Comparison of ENCODE assay signal across 22 cellular contexts in genomic region chr21:38531610-38532009, GRCh38. TPM values are rescaled to one million over a fixed set of nuclear protein-coding genes. Genes with fewer than 3 reads are reported as not detected.
A peak's percentile ranks its signal among the peaks of the same experiment; 100 is the strongest.
DNase-seq lines count a peak whose midpoint lies in the region; ATAC-seq and TF ChIP-seq lines count a peak whose summit lies in the region.
"Had no signal": no experiment of that assay in that cellular context is flagged by ENCODE, and none has a peak within 500 bp of the region (broad histone marks: within the 10 kb centered on the region; RNA-seq: fewer than 3 reads in every experiment).

No MANE protein-coding gene starts in this region.

- no peak overlapping the region for H2BK12ac ChIP-seq in neuronal stem cell (ENCODE audit: low read length)

- no peak for TF ChIP-seq CTCF in A673 (conservative IDR thresholded peaks at IDR 0.05; ENCODE audit: low read depth, low read length)
- no peak for TF ChIP-seq CTCF in GM23338 (conservative IDR thresholded peaks at IDR 0.05; ENCODE audit: low read depth in 2 of 2)
- no peak for TF ChIP-seq CTCF in epithelial cell of esophagus (IDR thresholded peaks at IDR 0.05; ENCODE audit: insufficient read depth, low read depth, low read length, missing control alignments)
- no peak for TF ChIP-seq CTCF in neural progenitor cell (IDR thresholded peaks at IDR 0.05)

- ATAC-seq in GM23338 (no peak), GM18519 (IDR thresholded peaks at IDR 0.05; ENCODE audit: low FRiP score, unreplicated experiment) (no peak)
- ATAC-seq: natural killer cell treated with Interleukin-12 subunit alpha and Interleukin-12 subunit beta and Interleukin-15 and Interleukin-18, amount 100 ng/mL, for 72 hours had no signal

- 0 out of 2 replicates have a peak, but pooled peaks cover 3% of the 10 kb centered on the region for H3K9me2 ChIP-seq in GM23338 (ENCODE audit: insufficient read depth)

- H3K9ac ChIP-seq in neural progenitor cell (no peak overlapping the region), neuronal stem cell (ENCODE audit: low read depth, low read length, poor library complexity) (no peak overlapping the region)

- no peak overlapping the region for H2BK120ac ChIP-seq in neuronal stem cell (ENCODE audit: low read depth, low read length)

- BruUV-seq in A673 (replicated peaks; lab: Mats Ljungman, UMichigan) = no TSS peak

- intact Hi-C loops in A673 (cut with micrococcal nuclease; ENCODE audit: unreplicated experiment) = no loop called here

- H3K79me1 ChIP-seq in neuronal stem cell (ENCODE audit: low read depth, low read length) = no peaks in the 10 kb centered on the region

- H3K18ac ChIP-seq in neuronal stem cell (ENCODE audit: low read length) = no peak overlapping the region

- H3K4me1 Mint-ChIP-seq in GM23338 (peaks cover 20% of the 10 kb centered on the region), neural progenitor cell (peaks cover 18% of the 10 kb centered on the region)

- H3F3A ChIP-seq in GM23338 (replicated peaks; ENCODE audit: low read depth) (no peaks in the 10 kb centered on the region), neural progenitor cell (ENCODE audit: low read depth) (no peaks in the 10 kb centered on the region)

- WGBS in neuronal stem cell (ENCODE audit: extremely low coverage in 2 of 2, insufficient read length in 2 of 2, insufficient replicate concordance in 1 of 2), 2 donors = no CpG with 5 or more reads among the region's 5 CpGs

- no peak overlapping the region for H4K91ac ChIP-seq in neuronal stem cell (ENCODE audit: low read depth, low read length, poor library complexity)

- H4K20me1 ChIP-seq in GM23338 (replicated peaks; ENCODE audit: insufficient read depth) (no peaks in the 10 kb centered on the region; the same call in 1 of the 2 replicates), neural progenitor cell (ENCODE audit: low read depth) (no peaks in the 10 kb centered on the region)

- no peaks in the 10 kb centered on the region for H3K36me3 Mint-ChIP-seq in GM23338 (ENCODE audit: low read depth)
- no peaks in the 10 kb centered on the region for H3K36me3 Mint-ChIP-seq in neural progenitor cell
- H3K36me3 Mint-ChIP-seq: natural killer cell treated with Interleukin-12 subunit alpha and Interleukin-12 subunit beta and Interleukin-15 and Interleukin-18, amount 100 ng/mL, for 72 hours had no signal

- no peak overlapping the region for H2BK5ac ChIP-seq in neuronal stem cell (ENCODE audit: low read length)

- H3K27ac Mint-ChIP-seq in GM23338 (peak overlapping the region; percentile 20; the same call in 1 of the 2 replicates), neural progenitor cell (peak overlapping the region; percentile 24)
- H3K27ac Mint-ChIP-seq: activated naive CD4-positive, alpha-beta T cell treated with anti-CD3 and anti-CD28 coated beads for 36 hours; activated T-cell treated with anti-CD3 and anti-CD28 coated beads, Interleukin-2, amount 50 U/mL, for 24 hours; natural killer cell treated with Interleukin-12 subunit alpha and Interleukin-12 subunit beta and Interleukin-15 and Interleukin-18, amount 100 ng/mL, for 72 hours; stimulated activated naive CD8-positive, alpha-beta T cell treated with anti-CD3 and anti-CD28 coated beads, Interleukin-15, Interleukin-2, amounts not matched to agents 100 ng/mL and 50 ng/mL, for 24 hours had no signal

- H3K9me3 Mint-ChIP-seq in GM23338 (no peaks in the 10 kb centered on the region), neural progenitor cell (peaks cover 3% of the 10 kb centered on the region)
- H3K9me3 Mint-ChIP-seq: activated naive CD4-positive, alpha-beta T cell treated with anti-CD3 and anti-CD28 coated beads for 36 hours; activated T-cell treated with anti-CD3 and anti-CD28 coated beads, Interleukin-2, amount 50 U/mL, for 24 hours; natural killer cell treated with Interleukin-12 subunit alpha and Interleukin-12 subunit beta and Interleukin-15 and Interleukin-18, amount 100 ng/mL, for 72 hours; stimulated activated naive CD8-positive, alpha-beta T cell treated with anti-CD3 and anti-CD28 coated beads, Interleukin-15, Interleukin-2, amounts not matched to agents 100 ng/mL and 50 ng/mL, for 24 hours had no signal

- H3K4me1 ChIP-seq in A673 (ENCODE audit: insufficient read depth, low read length, poor library complexity, severe bottlenecking) (no peaks in the 10 kb centered on the region), GM23338 (ENCODE audit: insufficient read depth) (peaks cover 14% of the 10 kb centered on the region; the same call in 1 of the 2 replicates), neural progenitor cell (no peaks in the 10 kb centered on the region), neuronal stem cell (ENCODE audit: control insufficient read depth in 2 of 2, insufficient read depth in 1 of 2, low read depth in 1 of 2, low read length in 2 of 2) (no peaks in the 10 kb centered on the region)
- H3K4me1 ChIP-seq: prostate gland had no signal

- POLR2A ChIA-PET in A673 (lab: Charles Lee; ENCODE audit: low non-redundant PET) = no interaction called here

- no peak overlapping the region for H2BK15ac ChIP-seq in neuronal stem cell (ENCODE audit: low read length)

- no peak overlapping the region for H4K8ac ChIP-seq in neuronal stem cell (ENCODE audit: low read depth, low read length)

- no peak overlapping the region for H2AK5ac ChIP-seq in neuronal stem cell (ENCODE audit: low read depth, low read length)

- no peaks in the 10 kb centered on the region for H3K9me3 ChIP-seq in A673 (ENCODE audit: low read depth, low read length, poor library complexity, severe bottlenecking)
- no peaks in the 10 kb centered on the region for H3K9me3 ChIP-seq in neural progenitor cell (ENCODE audit: low read depth)
- H3K9me3 ChIP-seq in neuronal stem cell (replicated peaks in 1 of 2; ENCODE audit: control insufficient read depth in 2 of 2, insufficient read depth in 1 of 2, low read depth in 1 of 2, low read length in 2 of 2) = no peaks in the 10 kb centered on the region
- H3K9me3 ChIP-seq: prostate gland, upper lobe of left lung had no signal

- H3K23ac ChIP-seq in neuronal stem cell (ENCODE audit: low read depth, low read length, poor library complexity) = no peak overlapping the region

- CTCF ChIA-PET in A673 (lab: Charles Lee) = no interaction called here

- no peak overlapping the region for H3K4ac ChIP-seq in neuronal stem cell (ENCODE audit: low read length)

- H3K4me3 ChIP-seq in A673 (ENCODE audit: low read depth, low read length, poor library complexity, severe bottlenecking) = no peak overlapping the region
- no peak overlapping the region for H3K4me3 ChIP-seq in GM23338
- no peak overlapping the region for H3K4me3 ChIP-seq in epithelial cell of esophagus (ENCODE audit: low read length)
- no peak overlapping the region for H3K4me3 ChIP-seq in neural progenitor cell
- H3K4me3 ChIP-seq in neuronal stem cell (ENCODE audit: low read length in 2 of 2) = no peak overlapping the region
- H3K4me3 ChIP-seq: coronary artery, prostate gland, upper lobe of left lung had no signal

- no peak overlapping the region for H3K4me2 ChIP-seq in GM23338
- H3K4me2 ChIP-seq in neural progenitor cell = no peak overlapping the region
- no peak overlapping the region for H3K4me2 ChIP-seq in neuronal stem cell (ENCODE audit: insufficient read depth, low read length, poor library complexity, severe bottlenecking)

- no peak overlapping the region for H3K27ac ChIP-seq in A673 (ENCODE audit: low read depth, low read length, poor library complexity, severe bottlenecking)
- H3K27ac ChIP-seq in GM23338 (ENCODE audit: low read depth) = no peak overlapping the region
- no peak overlapping the region for H3K27ac ChIP-seq in neural progenitor cell
- H3K27ac ChIP-seq in neuronal stem cell (replicated peaks; ENCODE audit: low read length) = no peak overlapping the region
- H3K27ac ChIP-seq: coronary artery, prostate gland, upper lobe of left lung had no signal

- DNase-seq in A673 (ENCODE audit: low spot score) = peak; percentile 4
- DNase-seq in GM23338 (ENCODE audit: low spot score) = no peak
- DNase-seq in epithelial cell of esophagus (ENCODE audit: low read depth) = peak; percentile 10
- no peak for DNase-seq in neural progenitor cell (ENCODE audit: low spot score)
- no peak for DNase-seq in stimulated activated CD4-positive, alpha-beta T cell treated with anti-CD3 and anti-CD28 coated beads, Interleukin-15, amount 100 ng/mL, for 24 hours
- no peak for DNase-seq in pons (ENCODE audit: low spot score)
- no peak for DNase-seq in neuronal stem cell (ENCODE audit: low spot score)
- DNase-seq: activated CD4-positive, alpha-beta T cell treated with anti-CD3 and anti-CD28 coated beads for 1 hour; activated naive CD4-positive, alpha-beta T cell treated with anti-CD3 and anti-CD28 coated beads for 36 hours; activated T-cell treated with anti-CD3 and anti-CD28 coated beads, Interleukin-2, amount 50 U/mL, for 24 hours; GF-D8; KBM-7; kidney glomerular epithelial cell; NCI-H69; small intestine; stimulated activated CD4-positive, alpha-beta T cell treated with anti-CD3 and anti-CD28 coated beads, Interleukin-4, amount 100 ng/mL, for 1 hour; upper lobe of left lung had no signal

- H3K36me3 ChIP-seq in A673 (ENCODE audit: insufficient read depth, low read length, poor library complexity, severe bottlenecking) (no peaks in the 10 kb centered on the region), GM23338 (ENCODE audit: insufficient read depth) (no peaks in the 10 kb centered on the region), neural progenitor cell (no peaks in the 10 kb centered on the region), neuronal stem cell (replicated peaks in 1 of 2; ENCODE audit: control insufficient read depth in 2 of 2, insufficient read depth in 2 of 2, low read length in 2 of 2) (no peaks in the 10 kb centered on the region)
- H3K36me3 ChIP-seq: prostate gland, upper lobe of left lung had no signal

- H3K79me2 ChIP-seq in GM23338 (replicated peaks; ENCODE audit: insufficient read depth) (no peaks in the 10 kb centered on the region), neural progenitor cell (ENCODE audit: low read depth) (no peaks in the 10 kb centered on the region)

- no peak overlapping the region for H3K14ac ChIP-seq in neuronal stem cell (ENCODE audit: low read length)

- H3K27me3 ChIP-seq in A673 (replicated peaks; ENCODE audit: insufficient read depth, low read depth, low read length, poor library complexity) = peaks cover 2% of the 10 kb centered on the region
- H3K27me3 ChIP-seq in GM23338 (ENCODE audit: insufficient read depth) = no peaks in the 10 kb centered on the region
- H3K27me3 ChIP-seq in neural progenitor cell = no peaks in the 10 kb centered on the region
- no peaks in the 10 kb centered on the region for H3K27me3 ChIP-seq in neuronal stem cell (ENCODE audit: control insufficient read depth in 3 of 3, insufficient read depth in 3 of 3, low read depth in 1 of 3, low read length in 3 of 3)
- H3K27me3 ChIP-seq: upper lobe of left lung had no signal

- no peaks in the 10 kb centered on the region for H3K27me3 Mint-ChIP-seq in GM23338 (ENCODE audit: insufficient read depth, low read depth, poor library complexity)
- H3K27me3 Mint-ChIP-seq in neural progenitor cell (ENCODE audit: insufficient read depth, low read depth) = peaks cover 2% of the 10 kb centered on the region
- H3K27me3 Mint-ChIP-seq: stimulated activated naive CD8-positive, alpha-beta T cell treated with anti-CD3 and anti-CD28 coated beads, Interleukin-15, Interleukin-2, amounts not matched to agents 100 ng/mL and 50 ng/mL, for 24 hours had no signal

- H3K4me3 Mint-ChIP-seq in GM23338 = no peak overlapping the region
- no peak overlapping the region for H3K4me3 Mint-ChIP-seq in neural progenitor cell
- H3K4me3 Mint-ChIP-seq: activated naive CD4-positive, alpha-beta T cell treated with anti-CD3 and anti-CD28 coated beads for 36 hours; activated T-cell treated with anti-CD3 and anti-CD28 coated beads, Interleukin-2, amount 50 U/mL, for 24 hours; natural killer cell treated with Interleukin-12 subunit alpha and Interleukin-12 subunit beta and Interleukin-15 and Interleukin-18, amount 100 ng/mL, for 72 hours; stimulated activated naive CD8-positive, alpha-beta T cell treated with anti-CD3 and anti-CD28 coated beads, Interleukin-15, Interleukin-2, amounts not matched to agents 100 ng/mL and 50 ng/mL, for 24 hours had no signal

- H2AFZ ChIP-seq in GM23338 (no peak overlapping the region), neural progenitor cell (replicated peaks) (no peak overlapping the region), neuronal stem cell (ENCODE audit: low read length) (no peak overlapping the region)

RNA-seq across cellular contexts. Expression of gene ERG, which starts 33.3 kb away (rescaled TPM):
- total RNA-seq in A673 (2021) = not detected in 2 replicates
- 0.14 and 1.0 TPM in 2 replicates for total RNA-seq in GM23338 (2014; rRNA removed; shearing (Covaris generic))
- polyA plus RNA-seq in GM23338 (2016; fragmentation: Nextera tagmentation; extraction: Ambion mirVana) = 0.44 and 0.47 TPM in 2 replicates
- total RNA-seq in neural progenitor cell (ENCODE audit: low replicate concordance) = 0.09 TPM in 1 of 2 replicates, not detected in the other
- not detected for polyA plus RNA-seq in neuronal stem cell (2013, experiment 1 of 2)
- 0.04 TPM for polyA plus RNA-seq in neuronal stem cell (2013, experiment 2 of 2)
- total RNA-seq: activated naive CD4-positive, alpha-beta T cell treated with anti-CD3 and anti-CD28 coated beads for 36 hours; natural killer cell treated with Interleukin-12 subunit alpha and Interleukin-12 subunit beta and Interleukin-15 and Interleukin-18, amount 100 ng/mL, for 72 hours had no signal

Comparison
In these comparisons a context has a peak if more than half of its experiments do, and no peak if none do; other contexts are left out.
1. DNase-seq: peak in A673 (single experiment) and epithelial cell of esophagus (single experiment); none in GM23338 (single experiment), neural progenitor cell (single experiment), stimulated activated CD4-positive, alpha-beta T cell treated with anti-CD3 and anti-CD28 coated beads, Interleukin-15, amount 100 ng/mL, for 24 hours (single experiment), pons (single experiment) and neuronal stem cell (single experiment).